ENCODE assay signal across 1 cellular context in the genomic region with DNA sequence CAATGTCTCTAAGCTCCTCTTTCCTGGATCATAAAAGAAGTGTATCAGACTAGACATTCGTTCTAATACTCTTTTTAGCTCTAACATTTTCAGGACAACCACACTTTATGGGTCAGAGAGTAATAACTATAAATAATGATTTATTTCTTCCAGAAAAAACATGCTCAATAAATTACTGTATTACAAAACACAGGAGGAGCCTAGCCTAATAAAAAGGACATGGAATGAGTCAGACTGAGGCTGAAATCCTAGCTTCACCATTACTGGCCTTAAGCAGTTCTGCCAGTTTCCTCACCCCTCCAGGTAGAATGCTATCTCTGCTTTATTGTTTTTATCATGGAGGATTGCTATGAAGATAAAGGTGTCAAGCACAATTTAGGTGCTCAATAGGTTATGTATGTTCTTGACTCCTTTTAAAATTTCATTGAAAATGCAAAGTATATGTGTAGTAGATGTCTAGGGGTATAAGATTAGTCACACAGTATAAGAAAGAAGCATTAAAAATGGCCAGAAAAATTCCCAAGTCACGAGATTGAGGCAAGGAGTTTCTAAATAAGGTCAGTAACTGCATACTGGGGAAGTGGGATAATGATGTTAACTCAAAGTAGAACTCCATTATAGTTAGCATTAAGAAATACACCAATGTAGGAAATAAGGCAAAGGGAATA.
TF ChIP-seq lines count a peak whose summit lies in the region.

No MANE protein-coding gene starts in this region.

TF ChIP-seq in HEK293, 187 proteins besides CTCF, POLR2A, EP300 and RAD21 (continued from another document):
- no peak for TF ChIP-seq ZNF335 (tag by site-specific recombination; conservative IDR thresholded peaks at IDR 0.05)
- TF ChIP-seq, protein P1, sequence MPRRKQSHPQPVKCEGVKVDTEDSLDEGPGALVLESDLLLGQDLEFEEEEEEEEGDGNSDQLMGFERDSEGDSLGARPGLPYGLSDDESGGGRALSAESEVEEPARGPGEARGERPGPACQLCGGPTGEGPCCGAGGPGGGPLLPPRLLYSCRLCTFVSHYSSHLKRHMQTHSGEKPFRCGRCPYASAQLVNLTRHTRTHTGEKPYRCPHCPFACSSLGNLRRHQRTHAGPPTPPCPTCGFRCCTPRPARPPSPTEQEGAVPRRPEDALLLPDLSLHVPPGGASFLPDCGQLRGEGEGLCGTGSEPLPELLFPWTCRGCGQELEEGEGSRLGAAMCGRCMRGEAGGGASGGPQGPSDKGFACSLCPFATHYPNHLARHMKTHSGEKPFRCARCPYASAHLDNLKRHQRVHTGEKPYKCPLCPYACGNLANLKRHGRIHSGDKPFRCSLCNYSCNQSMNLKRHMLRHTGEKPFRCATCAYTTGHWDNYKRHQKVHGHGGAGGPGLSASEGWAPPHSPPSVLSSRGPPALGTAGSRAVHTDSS (tag by site-specific recombination; IDR thresholded peaks at IDR 0.05): no peak
- TF ChIP-seq ZNF707 (tag by site-specific recombination; IDR thresholded peaks at IDR 0.05): no peak
- TF ChIP-seq, protein P2, sequence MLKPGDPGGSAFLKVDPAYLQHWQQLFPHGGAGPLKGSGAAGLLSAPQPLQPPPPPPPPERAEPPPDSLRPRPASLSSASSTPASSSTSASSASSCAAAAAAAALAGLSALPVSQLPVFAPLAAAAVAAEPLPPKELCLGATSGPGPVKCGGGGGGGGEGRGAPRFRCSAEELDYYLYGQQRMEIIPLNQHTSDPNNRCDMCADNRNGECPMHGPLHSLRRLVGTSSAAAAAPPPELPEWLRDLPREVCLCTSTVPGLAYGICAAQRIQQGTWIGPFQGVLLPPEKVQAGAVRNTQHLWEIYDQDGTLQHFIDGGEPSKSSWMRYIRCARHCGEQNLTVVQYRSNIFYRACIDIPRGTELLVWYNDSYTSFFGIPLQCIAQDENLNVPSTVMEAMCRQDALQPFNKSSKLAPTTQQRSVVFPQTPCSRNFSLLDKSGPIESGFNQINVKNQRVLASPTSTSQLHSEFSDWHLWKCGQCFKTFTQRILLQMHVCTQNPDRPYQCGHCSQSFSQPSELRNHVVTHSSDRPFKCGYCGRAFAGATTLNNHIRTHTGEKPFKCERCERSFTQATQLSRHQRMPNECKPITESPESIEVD (tag by site-specific recombination; IDR thresholded peaks at IDR 0.05): peak; percentile 58; the same call in 1 of the 2 replicates
- TF ChIP-seq ZNF629 (tag by site-specific recombination; IDR thresholded peaks at IDR 0.05): no peak
- no peak for TF ChIP-seq RBAK (tag by site-specific recombination; IDR thresholded peaks at IDR 0.05)
- TF ChIP-seq, protein P3, sequence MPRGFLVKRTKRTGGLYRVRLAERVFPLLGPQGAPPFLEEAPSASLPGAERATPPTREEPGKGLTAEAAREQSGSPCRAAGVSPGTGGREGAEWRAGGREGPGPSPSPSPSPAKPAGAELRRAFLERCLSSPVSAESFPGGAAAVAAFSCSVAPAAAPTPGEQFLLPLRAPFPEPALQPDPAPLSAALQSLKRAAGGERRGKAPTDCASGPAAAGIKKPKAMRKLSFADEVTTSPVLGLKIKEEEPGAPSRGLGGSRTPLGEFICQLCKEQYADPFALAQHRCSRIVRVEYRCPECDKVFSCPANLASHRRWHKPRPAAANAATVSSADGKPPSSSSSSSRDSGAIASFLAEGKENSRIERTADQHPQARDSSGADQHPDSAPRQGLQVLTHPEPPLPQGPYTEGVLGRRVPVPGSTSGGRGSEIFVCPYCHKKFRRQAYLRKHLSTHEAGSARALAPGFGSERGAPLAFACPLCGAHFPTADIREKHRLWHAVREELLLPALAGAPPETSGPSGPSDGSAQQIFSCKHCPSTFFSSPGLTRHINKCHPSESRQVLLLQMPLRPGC (tag by site-specific recombination; IDR thresholded peaks at IDR 0.05): no peak
- no peak for TF ChIP-seq ZNF121 (tag by site-specific recombination; IDR thresholded peaks at IDR 0.05)
- TF ChIP-seq FEZF1 (tag by site-specific recombination; IDR thresholded peaks at IDR 0.05): no peak
- TF ChIP-seq SP2 (tag by site-specific recombination; IDR thresholded peaks at IDR 0.05): no peak
- no peak for TF ChIP-seq GLI4 (tag by site-specific recombination; IDR thresholded peaks at IDR 0.05)
- TF ChIP-seq ZNF558 (tag by site-specific recombination; IDR thresholded peaks at IDR 0.05): no peak
- TF ChIP-seq, protein P4, sequence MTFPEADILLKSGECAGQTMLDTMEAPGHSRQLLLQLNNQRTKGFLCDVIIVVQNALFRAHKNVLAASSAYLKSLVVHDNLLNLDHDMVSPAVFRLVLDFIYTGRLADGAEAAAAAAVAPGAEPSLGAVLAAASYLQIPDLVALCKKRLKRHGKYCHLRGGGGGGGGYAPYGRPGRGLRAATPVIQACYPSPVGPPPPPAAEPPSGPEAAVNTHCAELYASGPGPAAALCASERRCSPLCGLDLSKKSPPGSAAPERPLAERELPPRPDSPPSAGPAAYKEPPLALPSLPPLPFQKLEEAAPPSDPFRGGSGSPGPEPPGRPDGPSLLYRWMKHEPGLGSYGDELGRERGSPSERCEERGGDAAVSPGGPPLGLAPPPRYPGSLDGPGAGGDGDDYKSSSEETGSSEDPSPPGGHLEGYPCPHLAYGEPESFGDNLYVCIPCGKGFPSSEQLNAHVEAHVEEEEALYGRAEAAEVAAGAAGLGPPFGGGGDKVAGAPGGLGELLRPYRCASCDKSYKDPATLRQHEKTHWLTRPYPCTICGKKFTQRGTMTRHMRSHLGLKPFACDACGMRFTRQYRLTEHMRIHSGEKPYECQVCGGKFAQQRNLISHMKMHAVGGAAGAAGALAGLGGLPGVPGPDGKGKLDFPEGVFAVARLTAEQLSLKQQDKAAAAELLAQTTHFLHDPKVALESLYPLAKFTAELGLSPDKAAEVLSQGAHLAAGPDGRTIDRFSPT (tag by site-specific recombination; IDR thresholded peaks at IDR 0.05): peak; percentile 77
- TF ChIP-seq ZNF175 (tag by site-specific recombination; IDR thresholded peaks at IDR 0.05): no peak
- 0 out of 2 replicates have a peak, but pooled peaks have one; percentile 13 for TF ChIP-seq ZXDB (tag by site-specific recombination; IDR thresholded peaks at IDR 0.05)
- no peak for TF ChIP-seq YY1 (tag by site-specific recombination; IDR thresholded peaks at IDR 0.05)
- TF ChIP-seq ZNF747 (tag by site-specific recombination; IDR thresholded peaks at IDR 0.05): no peak
- TF ChIP-seq ZNF266 (tag by site-specific recombination; IDR thresholded peaks at IDR 0.05; ENCODE audit: low read depth): no peak
- TF ChIP-seq KLF10 (tag by site-specific recombination; IDR thresholded peaks at IDR 0.05): no peak
- TF ChIP-seq, protein P5, sequence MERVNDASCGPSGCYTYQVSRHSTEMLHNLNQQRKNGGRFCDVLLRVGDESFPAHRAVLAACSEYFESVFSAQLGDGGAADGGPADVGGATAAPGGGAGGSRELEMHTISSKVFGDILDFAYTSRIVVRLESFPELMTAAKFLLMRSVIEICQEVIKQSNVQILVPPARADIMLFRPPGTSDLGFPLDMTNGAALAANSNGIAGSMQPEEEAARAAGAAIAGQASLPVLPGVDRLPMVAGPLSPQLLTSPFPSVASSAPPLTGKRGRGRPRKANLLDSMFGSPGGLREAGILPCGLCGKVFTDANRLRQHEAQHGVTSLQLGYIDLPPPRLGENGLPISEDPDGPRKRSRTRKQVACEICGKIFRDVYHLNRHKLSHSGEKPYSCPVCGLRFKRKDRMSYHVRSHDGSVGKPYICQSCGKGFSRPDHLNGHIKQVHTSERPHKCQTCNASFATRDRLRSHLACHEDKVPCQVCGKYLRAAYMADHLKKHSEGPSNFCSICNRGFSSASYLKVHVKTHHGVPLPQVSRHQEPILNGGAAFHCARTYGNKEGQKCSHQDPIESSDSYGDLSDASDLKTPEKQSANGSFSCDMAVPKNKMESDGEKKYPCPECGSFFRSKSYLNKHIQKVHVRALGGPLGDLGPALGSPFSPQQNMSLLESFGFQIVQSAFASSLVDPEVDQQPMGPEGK (tag by site-specific recombination; IDR thresholded peaks at IDR 0.05): no peak
- TF ChIP-seq ZNF555 (tag by site-specific recombination; conservative IDR thresholded peaks at IDR 0.05): no peak
- no peak for TF ChIP-seq ZNF416 (tag by site-specific recombination; IDR thresholded peaks at IDR 0.05)
